Comparison of ENCODE assay signal across 27 cellular contexts in genomic region chr1:20724364-20725188, GRCh38. TPM values are rescaled to one million over a fixed set of nuclear protein-coding genes. Genes with fewer than 3 reads are reported as not detected.
A peak's percentile ranks its signal among the peaks of the same experiment; 100 is the strongest.
DNase-seq lines count a peak whose midpoint lies in the region; ATAC-seq and TF ChIP-seq lines count a peak whose summit lies in the region.
"Had no signal": no experiment of that assay in that cellular context is flagged by ENCODE, and none has a peak within 500 bp of the region (broad histone marks: within the 10 kb centered on the region; RNA-seq: fewer than 3 reads in every experiment).

No MANE protein-coding gene starts in this region.

- no peaks in the 10 kb centered on the region for H3K9me3 Mint-ChIP-seq in activated naive CD4-positive, alpha-beta T cell treated with anti-CD3 and anti-CD28 coated beads for 36 hours
- no peaks in the 10 kb centered on the region for H3K9me3 Mint-ChIP-seq in endothelial cell (ENCODE audit: unreplicated experiment)
- H3K9me3 Mint-ChIP-seq: GM23338; stimulated activated naive B cell treated with anti-CD40 and anti-IgM and Interleukin-4, amounts not matched to agents 10 μg/mL and 1 μg/mL and 100 μg/mL, for 72 hours had no signal

- no peaks in the 10 kb centered on the region for H3K36me3 Mint-ChIP-seq in activated naive CD4-positive, alpha-beta T cell treated with anti-CD3 and anti-CD28 coated beads for 36 hours (ENCODE audit: low read depth)
- H3K36me3 Mint-ChIP-seq in endothelial cell (ENCODE audit: low read depth, unreplicated experiment) = peaks cover 3% of the 10 kb centered on the region
- H3K36me3 Mint-ChIP-seq: stimulated activated naive B cell treated with anti-CD40 and anti-IgM and Interleukin-4, amounts not matched to agents 10 μg/mL and 1 μg/mL and 100 μg/mL, for 72 hours had no signal

- peaks cover 0 to 13% of the 10 kb centered on the region in 2 experiments; a peak in 1 of 4 replicates for H3K79me1 ChIP-seq in IMR-90 (ENCODE audit: low read depth in 1 of 2, low read length in 2 of 2)

- H3K4me1 Mint-ChIP-seq in activated naive CD4-positive, alpha-beta T cell treated with anti-CD3 and anti-CD28 coated beads for 36 hours (ENCODE audit: low read depth) = no peaks in the 10 kb centered on the region
- H3K4me1 Mint-ChIP-seq in endothelial cell (ENCODE audit: unreplicated experiment) = no peaks in the 10 kb centered on the region

- DNase-seq in activated naive CD4-positive, alpha-beta T cell treated with anti-CD3 and anti-CD28 coated beads for 36 hours = peak; percentile 1
- no peak for DNase-seq in activated naive CD4-positive, alpha-beta T cell (lab: John Stamatoyannopoulos, UW)
- DNase-seq in IMR-90 (no peak), endothelial cell (ENCODE audit: low spot score) (peak; percentile 2), sigmoid colon (peak; percentile 38), 8988T (no peak)
- DNase-seq in effector CD4-positive, alpha-beta T cell = no peak
- DNase-seq: activated CD4-positive, alpha-beta T cell treated with anti-CD3 and anti-CD28 coated beads for 48 hours; activated gamma-delta T cell treated with Interleukin-2 at 50 U/mL for 16 hours; Calu3; DND-41; kidney; NCI-H1092; NCI-H187 treated with DMSO at 0.1 percent for 48 hours; stimulated activated naive B cell treated with anti-CD40 and anti-IgM and Interleukin-4, amounts not matched to agents 10 μg/mL and 1 μg/mL and 100 μg/mL, for 72 hours had no signal

- intact Hi-C loops in activated naive CD4-positive, alpha-beta T cell treated with anti-CD3 and anti-CD28 coated beads for 36 hours (cut with micrococcal nuclease) = no loop called here
- intact Hi-C loops in IMR-90 (cut with micrococcal nuclease) = no loop called here
- intact Hi-C loops in sigmoid colon (cut with DNase I) = no loop called here

- peak overlapping the region in 1 of 2 experiments; percentile 45; a peak in 1 of 4 replicates for H4K8ac ChIP-seq in IMR-90 (ENCODE audit: low read depth in 2 of 2, low read length in 2 of 2)

- no TSS peak for BruUV-seq in IMR-90 (replicated peaks; lab: Mats Ljungman, UMichigan)

- H2BK15ac ChIP-seq in IMR-90 (ENCODE audit: low read depth, low read length) = peak overlapping the region; percentile 70; the same call in 1 of the 3 replicates

- WGBS in IMR-90 (ENCODE audit: extremely low coverage in 2 of 2, insufficient read length in 1 of 2), 2 experiments = 87% methylated on average over 9 of the region's 17 CpGs; no CpG with 5 or more reads in 1 of the 2 experiments
- 90 to 93% methylated on average over 17 of the region's 17 CpGs for WGBS in sigmoid colon, 2 donors

- no peaks in the 10 kb centered on the region for H3K27me3 ChIP-seq in IMR-90 (ENCODE audit: control insufficient read depth, insufficient read depth, low read length)
- no peaks in the 10 kb centered on the region for H3K27me3 ChIP-seq in sigmoid colon
- H3K27me3 ChIP-seq: vagina had no signal

- H3K9ac ChIP-seq in IMR-90 (ENCODE audit: low read depth, low read length) = no peak overlapping the region

- no peak for TF ChIP-seq RAD21 in IMR-90 (IDR thresholded peaks at IDR 0.05; ENCODE audit: low read length)

- no peak overlapping the region for H3K23ac ChIP-seq in IMR-90 (ENCODE audit: low read depth, low read length)

- no peaks in the 10 kb centered on the region for H3K4me1 ChIP-seq in IMR-90 (ENCODE audit: control insufficient read depth, insufficient read depth, low read length)
- no peaks in the 10 kb centered on the region for H3K4me1 ChIP-seq in sigmoid colon
- H3K4me1 ChIP-seq: Peyer's patch, suprapubic skin, vagina had no signal

- H2BK120ac ChIP-seq in IMR-90 (ENCODE audit: low read depth, low read length) = 0 out of 2 replicates have a peak overlapping the region, but pooled peaks have one; percentile 35

- 0 out of 2 replicates have a peak overlapping the region, but pooled peaks have one; percentile 2 for H3K14ac ChIP-seq in IMR-90 (replicated peaks; ENCODE audit: low read depth, low read length)

- H2AK9ac ChIP-seq in IMR-90 (replicated peaks; ENCODE audit: low read depth, low read length, poor library complexity) = peak overlapping the region; percentile 3

- no peak for TF ChIP-seq CTCF in IMR-90 (conservative IDR thresholded peaks at IDR 0.05; ENCODE audit: low read depth, low read length)
- TF ChIP-seq CTCF in endothelial cell (IDR thresholded peaks at IDR 0.05; ENCODE audit: unreplicated experiment) = no peak
- no peak for TF ChIP-seq CTCF in sigmoid colon (IDR thresholded peaks at IDR 0.05)

- 0 out of 2 replicates have a peak, but pooled peaks cover 6% of the 10 kb centered on the region for H3K9me1 ChIP-seq in IMR-90 (ENCODE audit: insufficient read depth, low read length)

- peak overlapping the region; percentile 65 for H2AFZ ChIP-seq in IMR-90 (replicated peaks; ENCODE audit: low read length, poor library complexity)
- H2AFZ ChIP-seq: GM23338 had no signal

- no peak overlapping the region for H3K4me3 Mint-ChIP-seq in activated naive CD4-positive, alpha-beta T cell treated with anti-CD3 and anti-CD28 coated beads for 36 hours
- no peak overlapping the region for H3K4me3 Mint-ChIP-seq in endothelial cell (ENCODE audit: unreplicated experiment)
- H3K4me3 Mint-ChIP-seq: GM23338; stimulated activated naive B cell treated with anti-CD40 and anti-IgM and Interleukin-4, amounts not matched to agents 10 μg/mL and 1 μg/mL and 100 μg/mL, for 72 hours had no signal

- 0 out of 2 replicates have a peak overlapping the region, but pooled peaks have one; percentile 4 for H2BK20ac ChIP-seq in IMR-90 (ENCODE audit: low read depth, low read length)

- no peaks in the 10 kb centered on the region for H3K9me3 ChIP-seq in IMR-90 (ENCODE audit: control insufficient read depth, insufficient read depth, low read length)
- no peaks in the 10 kb centered on the region for H3K9me3 ChIP-seq in sigmoid colon
- H3K9me3 ChIP-seq: neutrophil, Peyer's patch, suprapubic skin, vagina had no signal

- H2BK5ac ChIP-seq in IMR-90 (ENCODE audit: low read depth, low read length, poor library complexity, severe bottlenecking) = no peak overlapping the region

- in situ Hi-C loops in IMR-90 (cut with MboI; ENCODE audit: low sequenced_read_pairs) = no loop called here

- no peaks in the 10 kb centered on the region; the same call in 1 of the 2 replicates for H4K20me1 ChIP-seq in IMR-90 (ENCODE audit: insufficient read depth, low read length)

- H3K27ac ChIP-seq in IMR-90 (ENCODE audit: insufficient read depth, low read length) = no peak overlapping the region; the same call in 1 of the 2 replicates
- no peak overlapping the region for H3K27ac ChIP-seq in sigmoid colon
- H3K27ac ChIP-seq: C4-2B, cardiac muscle cell, neutrophil, Peyer's patch, suprapubic skin, vagina, VCaP had no signal

- peak overlapping the region; percentile 68 for H4K91ac ChIP-seq in IMR-90 (ENCODE audit: insufficient read depth, low read depth, low read length)

- no peak for ATAC-seq in IMR-90 (ENCODE audit: low read depth)
- ATAC-seq in HG02981 (IDR thresholded peaks at IDR 0.05; ENCODE audit: unreplicated experiment) = no peak
- ATAC-seq: GM23338; stimulated activated naive B cell treated with anti-CD40 and anti-IgM and Interleukin-4, amounts not matched to agents 10 μg/mL and 1 μg/mL and 100 μg/mL, for 72 hours had no signal

- no peak overlapping the region for H3K18ac ChIP-seq in IMR-90 (ENCODE audit: low read depth, low read length)

- peak overlapping the region; percentile 60; the same call in 1 of the 2 replicates for H3K4ac ChIP-seq in IMR-90 (ENCODE audit: low read depth, low read length)

- POLR2A ChIA-PET in IMR-90 (lab: Charles Lee; ENCODE audit: unreplicated experiment) = no interaction called here

- H3K36me3 ChIP-seq in IMR-90 (ENCODE audit: control insufficient read depth, insufficient read depth, low read length) = no peaks in the 10 kb centered on the region
- H3K36me3 ChIP-seq in sigmoid colon = no peaks in the 10 kb centered on the region
- H3K36me3 ChIP-seq: cardiac muscle cell, neutrophil, Peyer's patch, suprapubic skin, vagina had no signal

- H3K4me3 ChIP-seq in IMR-90 (ENCODE audit: insufficient read depth, low read depth, low read length) = no peak overlapping the region
- H3K4me3 ChIP-seq in sigmoid colon = no peak overlapping the region
- H3K4me3 ChIP-seq: cardiac muscle cell, GM23338, Peyer's patch, smooth muscle cell, suprapubic skin, vagina had no signal

- peaks cover 10% of the 10 kb centered on the region for H3K27me3 Mint-ChIP-seq in activated naive CD4-positive, alpha-beta T cell treated with anti-CD3 and anti-CD28 coated beads for 36 hours (ENCODE audit: low read depth)
- peaks cover 14% of the 10 kb centered on the region for H3K27me3 Mint-ChIP-seq in endothelial cell (ENCODE audit: unreplicated experiment)

- H3K56ac ChIP-seq in IMR-90 (ENCODE audit: extremely low read depth, insufficient read depth, low read length) = no peak overlapping the region

- H3K27ac Mint-ChIP-seq in activated naive CD4-positive, alpha-beta T cell treated with anti-CD3 and anti-CD28 coated beads for 36 hours = no peak overlapping the region
- no peak overlapping the region for H3K27ac Mint-ChIP-seq in endothelial cell (ENCODE audit: unreplicated experiment)
- H3K27ac Mint-ChIP-seq: GM23338; stimulated activated naive B cell treated with anti-CD40 and anti-IgM and Interleukin-4, amounts not matched to agents 10 μg/mL and 1 μg/mL and 100 μg/mL, for 72 hours had no signal

- H4K5ac ChIP-seq in IMR-90 (ENCODE audit: low read depth, low read length) = no peak overlapping the region

- TF ChIP-seq POLR2A in IMR-90 (IDR thresholded peaks at IDR 0.05; ENCODE audit: low read depth, low read length) (no peak), sigmoid colon (IDR thresholded peaks at IDR 0.05) (no peak)

- H2AK5ac ChIP-seq in IMR-90 (ENCODE audit: low read depth, low read length) = peak overlapping the region; percentile 67

- CTCF ChIA-PET in activated naive CD4-positive, alpha-beta T cell treated with anti-CD3 and anti-CD28 coated beads for 36 hours (lab: Charles Lee) = no interaction called here
- CTCF ChIA-PET in IMR-90 (lab: Yijun Ruan, JAX) = interaction anchor here (0.7 kb wide), 1 partner anchor 28 kb away, joined by 3 read pairs; no protein-coding TSS in a partner anchor

- dilution Hi-C loops in IMR-90 (cut with HindIII; ENCODE audit: low sequenced_read_pairs, unreplicated experiment) = no loop called here

- TF ChIP-seq EP300 in sigmoid colon (IDR thresholded peaks at IDR 0.05) = no peak

- H3K4me2 ChIP-seq in IMR-90 (ENCODE audit: low read depth, low read length) = no peak overlapping the region
- H3K4me2 ChIP-seq: GM23338, smooth muscle cell had no signal

RNA-seq across cellular contexts. Expression of gene KIF17, which starts 6.8 kb away (rescaled TPM):
- not detected for total RNA-seq in activated naive CD4-positive, alpha-beta T cell treated with anti-CD3 and anti-CD28 coated beads for 36 hours
- 4.5 and 4.7 TPM in 2 replicates for total RNA-seq in IMR-90 (2012; rRNA removed)
- polyA plus RNA-seq in IMR-90 (2012; rRNA removed) = 5.7 and 6.5 TPM in 2 replicates
- polyA plus RNA-seq in IMR-90 (2012; cell fraction: cytosol; rRNA removed) = 4.6 and 6.0 TPM in 2 replicates
- 8.5 and 11.5 TPM in 2 replicates for polyA plus RNA-seq in IMR-90 (2012; cell fraction: nucleus; rRNA removed; ENCODE audit: low replicate concordance)
- total RNA-seq in endothelial cell (ENCODE audit: unreplicated experiment) = 1.8 TPM
- total RNA-seq in sigmoid colon = 1 to 10 TPM in 3 of 4 donors, under 1 TPM in 1; 0.54 to 2.2 (median 1.5) TPM
- 1 to 10 TPM in 2 of 3 donors, under 1 TPM in 1; 0.69 to 2.4 (median 1.3) TPM for polyA plus RNA-seq in sigmoid colon
- total RNA-seq: Calu3; SK-MEL-5; T-helper 2 cell treated with Interferon-gamma antibody and Interleukin-4, amounts not matched to agents 100 ng/mL and 5 ng/mL, for 36 hours had no signal

RNA-seq across cellular contexts. Expression of gene SH2D5, which starts 7.9 kb away (rescaled TPM):
- under 1 TPM; 0.15 to 0.29 TPM for total RNA-seq in activated naive CD4-positive, alpha-beta T cell treated with anti-CD3 and anti-CD28 coated beads for 36 hours
- 6.7 and 7.2 TPM in 2 replicates for total RNA-seq in IMR-90 (2012; rRNA removed)
- polyA plus RNA-seq in IMR-90 (2012; rRNA removed) = 13.5 and 14.4 TPM in 2 replicates
- polyA plus RNA-seq in IMR-90 (2012; cell fraction: cytosol; rRNA removed) = 7.8 and 10.5 TPM in 2 replicates
- 48.2 and 69.5 TPM in 2 replicates for polyA plus RNA-seq in IMR-90 (2012; cell fraction: nucleus; rRNA removed; ENCODE audit: low replicate concordance)
- 0.26 TPM for total RNA-seq in endothelial cell (ENCODE audit: unreplicated experiment)
- total RNA-seq in sigmoid colon = under 1 TPM in 3 of 4 donors, not detected in 1; 0.14 to 0.55 (median 0.36) TPM
- under 1 TPM in 2 of 3 donors, not detected in 1; under 0.01 to 0.09 TPM for polyA plus RNA-seq in sigmoid colon
- total RNA-seq: Peyer's patch, vagina had no signal
- polyA plus RNA-seq: smooth muscle cell had no signal

Comparison
In these comparisons a context has a peak if more than half of its experiments do, and no peak if none do; other contexts are left out.
1. DNase-seq: peak in activated naive CD4-positive, alpha-beta T cell treated with anti-CD3 and anti-CD28 coated beads for 36 hours (single experiment), endothelial cell (single experiment) and sigmoid colon (single experiment); none in activated naive CD4-positive, alpha-beta T cell (0 of 4), IMR-90 (single experiment), effector CD4-positive, alpha-beta T cell (single experiment) and 8988T (single experiment).